In the genomic region with DNA sequence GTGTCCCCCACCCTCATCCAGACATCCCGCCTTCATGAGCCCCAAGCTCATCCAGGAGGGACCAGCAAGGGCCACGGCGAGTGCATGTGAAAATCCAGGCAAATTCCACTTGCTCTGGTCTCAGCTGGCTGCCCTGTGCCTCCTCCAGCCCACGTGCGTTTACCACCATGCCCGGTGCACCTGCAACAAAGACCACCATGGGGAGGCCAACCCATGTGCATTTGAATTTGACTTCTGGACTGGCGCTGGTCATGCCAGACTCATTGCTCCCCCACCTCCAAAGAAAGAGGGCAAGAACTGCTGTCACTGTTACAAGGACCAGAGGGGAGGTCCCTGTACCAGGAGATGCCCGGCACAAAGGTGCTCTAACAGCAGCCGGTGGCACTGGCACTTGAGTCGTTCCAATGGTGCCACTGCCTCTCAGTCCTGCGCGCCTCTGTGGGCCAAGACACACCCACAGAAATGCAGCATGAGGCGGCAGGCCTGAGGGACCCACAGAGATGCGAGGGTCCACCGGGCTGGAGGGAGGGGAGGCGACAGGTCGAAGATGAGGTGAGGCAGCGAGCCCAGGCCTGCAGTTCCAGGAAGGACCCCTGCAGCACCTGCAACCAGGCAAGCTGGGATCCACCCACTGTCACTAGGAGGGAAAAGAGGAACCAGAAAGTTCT, we compare ENCODE assay signal across 19 cellular contexts.
DNase-seq lines count a peak whose midpoint lies in the region; ATAC-seq, FAIRE-seq and TF ChIP-seq lines count a peak whose summit lies in the region.
"Had no signal": no experiment of that assay in that cellular context is flagged by ENCODE, and none has a peak within 500 bp of the region (broad histone marks: within the 10 kb centered on the region; RNA-seq: fewer than 3 reads in every experiment).

No MANE protein-coding gene starts in this region.

- H3K4me3 Mint-ChIP-seq in H9 (no peak overlapping the region), WTC11 (no peak overlapping the region)
- H3K4me3 Mint-ChIP-seq: CD4-positive, CD25-positive, alpha-beta regulatory T cell had no signal

- no peaks in the 10 kb centered on the region for H4K20me1 ChIP-seq in H9 (ENCODE audit: control insufficient read depth, insufficient read depth, insufficient read length)

- TF ChIP-seq CTCF in H9 (conservative IDR thresholded peaks at IDR 0.05): no peak
- TF ChIP-seq CTCF in WTC11 (IDR thresholded peaks at IDR 0.05): no peak
- TF ChIP-seq CTCF in kidney (IDR thresholded peaks at IDR 0.05; ENCODE audit: borderline replicate concordance, extremely low read depth, insufficient read depth): no peak

- H3K14ac ChIP-seq in H9 (ENCODE audit: insufficient read depth, low read length): no peak overlapping the region; the same call in 1 of the 2 replicates
- peak overlapping the region; percentile 26 for H3K14ac ChIP-seq in neuronal stem cell (ENCODE audit: low read length)

- H2AFZ ChIP-seq in H9 (ENCODE audit: low read length): no peak overlapping the region
- no peak overlapping the region for H2AFZ ChIP-seq in neuronal stem cell (ENCODE audit: low read length)

- H3T11ph ChIP-seq in H9 (ENCODE audit: low read length): no peak overlapping the region

- H3K27me3 Mint-ChIP-seq in H9 (ENCODE audit: low read depth) (no peaks in the 10 kb centered on the region), WTC11 (ENCODE audit: low read depth) (no peaks in the 10 kb centered on the region)
- H3K27me3 Mint-ChIP-seq: CD4-positive, CD25-positive, alpha-beta regulatory T cell had no signal

- POLR2A ChIA-PET in WTC11 (lab: Charles Lee): no interaction called here

- H3K4me2 ChIP-seq in H9 (ENCODE audit: insufficient read depth, insufficient read length, low read length) (no peak overlapping the region), neuronal stem cell (ENCODE audit: insufficient read depth, low read length, poor library complexity, severe bottlenecking) (no peak overlapping the region)

- H3K4me1 Mint-ChIP-seq in H9 (peaks cover 8 to 19% of the 10 kb centered on the region in 2 experiments; a peak in 3 of 4 replicates), WTC11 (peaks cover 17% of the 10 kb centered on the region)
- H3K4me1 Mint-ChIP-seq: CD4-positive, CD25-positive, alpha-beta regulatory T cell had no signal

- no peaks in the 10 kb centered on the region for H3K27me3 ChIP-seq in H9 (ENCODE audit: insufficient read depth, low read length)
- no peaks in the 10 kb centered on the region for H3K27me3 ChIP-seq in neuronal stem cell (ENCODE audit: control insufficient read depth in 3 of 3, insufficient read depth in 3 of 3, low read depth in 1 of 3, low read length in 3 of 3)
- H3K27me3 ChIP-seq: BE2C had no signal

- intact Hi-C loops in kidney (cut with DNase I): no loop called here

- H3K79me1 ChIP-seq in H9 (ENCODE audit: insufficient read depth, low read depth, low read length, poor library complexity, severe bottlenecking): no peaks in the 10 kb centered on the region
- H3K79me1 ChIP-seq in neuronal stem cell (ENCODE audit: low read depth, low read length): peaks cover 32% of the 10 kb centered on the region

- no peak for ATAC-seq in WTC11

- no peak overlapping the region for H2AK5ac ChIP-seq in H9 (ENCODE audit: insufficient read length, low read length)
- no peak overlapping the region for H2AK5ac ChIP-seq in neuronal stem cell (ENCODE audit: low read depth, low read length)

- no peak overlapping the region for H2BK120ac ChIP-seq in H9 (ENCODE audit: low read depth, low read length, poor library complexity, severe bottlenecking)
- no peak overlapping the region for H2BK120ac ChIP-seq in neuronal stem cell (ENCODE audit: low read depth, low read length)

- H3K79me2 ChIP-seq in H9 (ENCODE audit: insufficient read depth, low read length): no peaks in the 10 kb centered on the region

- DNase-seq in H9 (no peak), WTC11 (ENCODE audit: low spot score) (no peak), kidney (peak; percentile 57), neuronal stem cell (ENCODE audit: low spot score) (no peak), NCI-H1930 (lab: John Stamatoyannopoulos, UW) (no peak), OCI-M2 (lab: John Stamatoyannopoulos, UW; ENCODE audit: unreplicated experiment) (no peak)
- no peak for DNase-seq in activated CD4-positive, alpha-beta T cell treated with anti-CD3 and anti-CD28 coated beads for 4 hours
- DNase-seq in stimulated activated naive CD4-positive, alpha-beta T cell treated with Interleukin-2 at 50 U/mL for 16 hours (lab: John Stamatoyannopoulos, UW): no peak
- DNase-seq: ACHN; BE2C; C1 segment of cervical spinal cord; Caco-2; CD4-positive, CD25-positive, alpha-beta regulatory T cell; GDM1; HCEC 1CT had no signal

- H4K91ac ChIP-seq in H9 (ENCODE audit: insufficient read length, low read depth, low read length) (no peak overlapping the region), neuronal stem cell (ENCODE audit: low read depth, low read length, poor library complexity) (no peak overlapping the region)

- FAIRE-seq in kidney (lab: Jason Lieb, UNC): no peak
- FAIRE-seq: A204.1, D721Med, GM12892, GM18507 had no signal

- H2BK15ac ChIP-seq in H9 (ENCODE audit: low read depth, low read length) (no peak overlapping the region), neuronal stem cell (ENCODE audit: low read length) (no peak overlapping the region)

- CTCF ChIA-PET in WTC11 (lab: Charles Lee): interaction anchor here (0.8 kb wide), 1 partner anchor 109 kb away, joined by 3 read pairs; no protein-coding TSS in a partner anchor

- H4K8ac ChIP-seq in H9 (replicated peaks; ENCODE audit: insufficient read length, low read depth, low read length): no peak overlapping the region
- H4K8ac ChIP-seq in neuronal stem cell (ENCODE audit: low read depth, low read length): no peak overlapping the region

- no peak overlapping the region for H2BK12ac ChIP-seq in H9 (ENCODE audit: insufficient read length, low read depth, low read length)
- no peak overlapping the region for H2BK12ac ChIP-seq in neuronal stem cell (ENCODE audit: low read length)

- H3K23me2 ChIP-seq in H9 (ENCODE audit: insufficient read length, low read depth, low read length, poor library complexity, severe bottlenecking): no peaks in the 10 kb centered on the region

- H3K36me3 ChIP-seq in kidney (ENCODE audit: control insufficient read depth in 1 of 2, insufficient read depth in 2 of 2, low read length in 2 of 2) (no peaks in the 10 kb centered on the region), neuronal stem cell (replicated peaks in 1 of 2; ENCODE audit: control insufficient read depth in 2 of 2, insufficient read depth in 2 of 2, low read length in 2 of 2) (peaks cover 17 to 89% of the 10 kb centered on the region in 2 donors)

- H3K9me3 Mint-ChIP-seq in H9: peaks cover 0 to 8% of the 10 kb centered on the region in 2 experiments; a peak in 3 of 5 replicates
- H3K9me3 Mint-ChIP-seq in WTC11: peaks cover 11% of the 10 kb centered on the region
- H3K9me3 Mint-ChIP-seq: CD4-positive, CD25-positive, alpha-beta regulatory T cell had no signal

- H3K27ac ChIP-seq in H9 (ENCODE audit: insufficient read length, low read depth, low read length): no peak overlapping the region
- H3K27ac ChIP-seq in kidney (ENCODE audit: low read depth in 2 of 2, low read length in 2 of 2): no peak overlapping the region
- no peak overlapping the region for H3K27ac ChIP-seq in neuronal stem cell (replicated peaks; ENCODE audit: low read length)

- H3K23ac ChIP-seq in H9 (ENCODE audit: insufficient read length, low read depth, low read length) (no peak overlapping the region), neuronal stem cell (ENCODE audit: low read depth, low read length, poor library complexity) (peak overlapping the region; percentile 20)

- no peak overlapping the region for H2BK20ac ChIP-seq in H9 (ENCODE audit: low read depth, low read length, poor library complexity, severe bottlenecking)

- H3K27ac Mint-ChIP-seq in H9: peak overlapping the region; percentile 34 to 63 (median 55); a peak in 2 of 7 replicates
- H3K27ac Mint-ChIP-seq in WTC11: peak overlapping the region; percentile 53; the same call in 1 of the 2 replicates
- H3K27ac Mint-ChIP-seq: CD4-positive, CD25-positive, alpha-beta regulatory T cell had no signal

- H3K56ac ChIP-seq in H9 (ENCODE audit: insufficient read length, low read depth, low read length): no peak overlapping the region

- H4K5ac ChIP-seq in H9 (ENCODE audit: insufficient read length, low read depth, low read length): no peak overlapping the region

- H3K4me3 ChIP-seq in kidney (ENCODE audit: low read length in 2 of 2) (no peak overlapping the region), neuronal stem cell (ENCODE audit: low read length in 2 of 2) (no peak overlapping the region)

- peaks cover 21 to 40% (median 25%) of the 10 kb centered on the region in 3 experiments for H3K36me3 Mint-ChIP-seq in H9 (ENCODE audit: insufficient read depth in 1 of 3, low read depth in 3 of 3)
- peaks cover 39% of the 10 kb centered on the region for H3K36me3 Mint-ChIP-seq in WTC11
- H3K36me3 Mint-ChIP-seq: CD4-positive, CD25-positive, alpha-beta regulatory T cell had no signal

- no CpG with 5 or more reads among the region's 18 CpGs for WGBS in H9 (ENCODE audit: extremely low coverage, insufficient read length, low lambda C conversion rate)
- WGBS in neuronal stem cell (ENCODE audit: extremely low coverage in 2 of 2, insufficient read length in 2 of 2, insufficient replicate concordance in 1 of 2), 2 donors: no CpG with 5 or more reads among the region's 18 CpGs

- no peak overlapping the region for H3K4ac ChIP-seq in H9 (ENCODE audit: low read depth, low read length)
- no peak overlapping the region for H3K4ac ChIP-seq in neuronal stem cell (ENCODE audit: low read length)

- no peaks in the 10 kb centered on the region for H3K4me1 ChIP-seq in H9 (ENCODE audit: insufficient read depth, low read length)
- peaks cover 0 to 2% of the 10 kb centered on the region in 2 donors for H3K4me1 ChIP-seq in kidney (ENCODE audit: control insufficient read depth in 1 of 2, insufficient read depth in 1 of 2, low read depth in 1 of 2, low read length in 2 of 2)
- H3K4me1 ChIP-seq in neuronal stem cell (ENCODE audit: control insufficient read depth in 2 of 2, insufficient read depth in 1 of 2, low read depth in 1 of 2, low read length in 2 of 2): peaks cover 0 to 7% of the 10 kb centered on the region in 2 donors
- H3K4me1 ChIP-seq: BE2C had no signal

- H2BK5ac ChIP-seq in H9 (ENCODE audit: insufficient read length, low read length) (no peak overlapping the region), neuronal stem cell (ENCODE audit: low read length) (no peak overlapping the region)

- H3K18ac ChIP-seq in H9 (ENCODE audit: insufficient read length, low read depth, low read length): no peak overlapping the region
- H3K18ac ChIP-seq in neuronal stem cell (ENCODE audit: low read length): peak overlapping the region; percentile 41

- no peak overlapping the region for H3K9ac ChIP-seq in H9 (ENCODE audit: extremely low read depth, insufficient read length, low read length)
- H3K9ac ChIP-seq in kidney (ENCODE audit: low read length in 2 of 2): no peak overlapping the region
- no peak overlapping the region for H3K9ac ChIP-seq in neuronal stem cell (ENCODE audit: low read depth, low read length, poor library complexity)

- H3K9me3 ChIP-seq in H9 (ENCODE audit: control insufficient read depth, low read depth, low read length) (no peaks in the 10 kb centered on the region), kidney (ENCODE audit: control insufficient read depth in 1 of 2, low read length in 2 of 2) (no peaks in the 10 kb centered on the region), neuronal stem cell (replicated peaks in 1 of 2; ENCODE audit: control insufficient read depth in 2 of 2, insufficient read depth in 1 of 2, low read depth in 1 of 2, low read length in 2 of 2) (peaks cover 5 to 15% of the 10 kb centered on the region in 2 donors)
- H3K9me3 ChIP-seq: BE2C, Caco-2 had no signal
